Comparison of ENCODE assay signal across 1 cellular context in the genomic region with DNA sequence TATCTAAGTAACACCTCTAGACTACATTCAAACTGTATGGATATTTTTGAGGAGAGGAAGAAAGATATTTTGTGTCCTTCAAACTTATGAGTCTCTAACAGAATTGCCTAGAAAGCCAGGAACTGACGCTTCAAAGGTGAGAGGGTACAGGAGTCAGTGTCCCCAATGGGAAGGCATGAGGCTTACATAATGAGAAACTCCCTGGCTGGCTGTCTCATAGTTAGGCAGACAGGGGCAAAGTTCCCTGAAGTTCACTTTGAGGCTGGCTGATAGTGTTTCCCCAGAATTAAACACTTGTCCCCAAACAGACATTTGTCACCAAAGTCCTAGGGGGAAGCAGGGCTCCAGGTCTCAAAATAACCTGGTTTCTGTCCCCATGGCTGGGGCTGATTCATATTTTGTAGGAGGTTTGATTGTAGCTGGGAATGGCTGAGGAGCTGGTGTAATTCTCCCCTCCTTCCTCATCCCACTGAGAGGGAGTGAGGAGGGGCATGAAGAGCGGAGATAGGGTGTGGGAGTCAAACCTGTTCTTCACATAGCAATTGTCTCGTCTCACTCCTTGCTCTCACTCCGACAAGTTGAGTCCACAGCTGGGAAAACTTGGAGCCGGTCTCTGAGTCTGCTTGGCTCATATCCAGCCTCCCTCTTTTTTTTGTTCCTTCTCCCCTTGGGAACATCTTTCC.
TF ChIP-seq lines count a peak whose summit lies in the region.

No MANE protein-coding gene starts in this region.

TF ChIP-seq in HepG2, 621 proteins besides CTCF, POLR2A, EP300 and RAD21 (continued from another document and continues in another):
- TF ChIP-seq, protein P1, sequence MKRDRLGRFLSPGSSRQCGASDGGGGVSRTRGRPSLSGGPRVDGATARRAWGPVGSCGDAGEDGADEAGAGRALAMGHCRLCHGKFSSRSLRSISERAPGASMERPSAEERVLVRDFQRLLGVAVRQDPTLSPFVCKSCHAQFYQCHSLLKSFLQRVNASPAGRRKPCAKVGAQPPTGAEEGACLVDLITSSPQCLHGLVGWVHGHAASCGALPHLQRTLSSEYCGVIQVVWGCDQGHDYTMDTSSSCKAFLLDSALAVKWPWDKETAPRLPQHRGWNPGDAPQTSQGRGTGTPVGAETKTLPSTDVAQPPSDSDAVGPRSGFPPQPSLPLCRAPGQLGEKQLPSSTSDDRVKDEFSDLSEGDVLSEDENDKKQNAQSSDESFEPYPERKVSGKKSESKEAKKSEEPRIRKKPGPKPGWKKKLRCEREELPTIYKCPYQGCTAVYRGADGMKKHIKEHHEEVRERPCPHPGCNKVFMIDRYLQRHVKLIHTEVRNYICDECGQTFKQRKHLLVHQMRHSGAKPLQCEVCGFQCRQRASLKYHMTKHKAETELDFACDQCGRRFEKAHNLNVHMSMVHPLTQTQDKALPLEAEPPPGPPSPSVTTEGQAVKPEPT (CRISPR knock-in tag; IDR thresholded peaks at IDR 0.05; ENCODE audit: low read depth), result no peak
- no peak for TF ChIP-seq NFIC (IDR thresholded peaks at IDR 0.05; ENCODE audit: low read length)
- TF ChIP-seq, protein P2, sequence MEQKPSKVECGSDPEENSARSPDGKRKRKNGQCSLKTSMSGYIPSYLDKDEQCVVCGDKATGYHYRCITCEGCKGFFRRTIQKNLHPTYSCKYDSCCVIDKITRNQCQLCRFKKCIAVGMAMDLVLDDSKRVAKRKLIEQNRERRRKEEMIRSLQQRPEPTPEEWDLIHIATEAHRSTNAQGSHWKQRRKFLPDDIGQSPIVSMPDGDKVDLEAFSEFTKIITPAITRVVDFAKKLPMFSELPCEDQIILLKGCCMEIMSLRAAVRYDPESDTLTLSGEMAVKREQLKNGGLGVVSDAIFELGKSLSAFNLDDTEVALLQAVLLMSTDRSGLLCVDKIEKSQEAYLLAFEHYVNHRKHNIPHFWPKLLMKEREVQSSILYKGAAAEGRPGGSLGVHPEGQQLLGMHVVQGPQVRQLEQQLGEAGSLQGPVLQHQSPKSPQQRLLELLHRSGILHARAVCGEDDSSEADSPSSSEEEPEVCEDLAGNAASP (CRISPR knock-in tag; IDR thresholded peaks at IDR 0.05; ENCODE audit: borderline replicate concordance), result peak; percentile 85; the same call in 1 of the 2 replicates
- no peak for TF ChIP-seq STAT5B (CRISPR knock-in tag; IDR thresholded peaks at IDR 0.05)
- TF ChIP-seq TOE1 (CRISPR knock-in tag; IDR thresholded peaks at IDR 0.05), result no peak
- no peak for TF ChIP-seq CBFB (CRISPR knock-in tag; IDR thresholded peaks at IDR 0.05)
- TF ChIP-seq GATAD2A (CRISPR knock-in tag; IDR thresholded peaks at IDR 0.05), result peak; percentile 32; the same call in 1 of the 2 replicates
- TF ChIP-seq, protein P3, sequence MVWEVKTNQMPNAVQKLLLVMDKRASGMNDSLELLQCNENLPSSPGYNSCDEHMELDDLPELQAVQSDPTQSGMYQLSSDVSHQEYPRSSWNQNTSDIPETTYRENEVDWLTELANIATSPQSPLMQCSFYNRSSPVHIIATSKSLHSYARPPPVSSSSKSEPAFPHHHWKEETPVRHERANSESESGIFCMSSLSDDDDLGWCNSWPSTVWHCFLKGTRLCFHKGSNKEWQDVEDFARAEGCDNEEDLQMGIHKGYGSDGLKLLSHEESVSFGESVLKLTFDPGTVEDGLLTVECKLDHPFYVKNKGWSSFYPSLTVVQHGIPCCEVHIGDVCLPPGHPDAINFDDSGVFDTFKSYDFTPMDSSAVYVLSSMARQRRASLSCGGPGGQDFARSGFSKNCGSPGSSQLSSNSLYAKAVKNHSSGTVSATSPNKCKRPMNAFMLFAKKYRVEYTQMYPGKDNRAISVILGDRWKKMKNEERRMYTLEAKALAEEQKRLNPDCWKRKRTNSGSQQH (CRISPR knock-in tag; IDR thresholded peaks at IDR 0.05; ENCODE audit: low read depth), result no peak
- TF ChIP-seq MXI1 (IDR thresholded peaks at IDR 0.05; ENCODE audit: borderline replicate concordance, low read depth, low read length), result no peak
- TF ChIP-seq ZNF619 (CRISPR knock-in tag; IDR thresholded peaks at IDR 0.05), result no peak
- TF ChIP-seq, protein P4, sequence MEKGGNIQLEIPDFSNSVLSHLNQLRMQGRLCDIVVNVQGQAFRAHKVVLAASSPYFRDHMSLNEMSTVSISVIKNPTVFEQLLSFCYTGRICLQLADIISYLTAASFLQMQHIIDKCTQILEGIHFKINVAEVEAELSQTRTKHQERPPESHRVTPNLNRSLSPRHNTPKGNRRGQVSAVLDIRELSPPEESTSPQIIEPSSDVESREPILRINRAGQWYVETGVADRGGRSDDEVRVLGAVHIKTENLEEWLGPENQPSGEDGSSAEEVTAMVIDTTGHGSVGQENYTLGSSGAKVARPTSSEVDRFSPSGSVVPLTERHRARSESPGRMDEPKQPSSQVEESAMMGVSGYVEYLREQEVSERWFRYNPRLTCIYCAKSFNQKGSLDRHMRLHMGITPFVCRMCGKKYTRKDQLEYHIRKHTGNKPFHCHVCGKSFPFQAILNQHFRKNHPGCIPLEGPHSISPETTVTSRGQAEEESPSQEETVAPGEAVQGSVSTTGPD (CRISPR knock-in tag; IDR thresholded peaks at IDR 0.05), result no peak
- TF ChIP-seq FOXO1 (CRISPR knock-in tag; IDR thresholded peaks at IDR 0.05), result no peak
- TF ChIP-seq KLF15 (CRISPR knock-in tag; IDR thresholded peaks at IDR 0.05; ENCODE audit: borderline replicate concordance), result no peak
- TF ChIP-seq, protein P5, sequence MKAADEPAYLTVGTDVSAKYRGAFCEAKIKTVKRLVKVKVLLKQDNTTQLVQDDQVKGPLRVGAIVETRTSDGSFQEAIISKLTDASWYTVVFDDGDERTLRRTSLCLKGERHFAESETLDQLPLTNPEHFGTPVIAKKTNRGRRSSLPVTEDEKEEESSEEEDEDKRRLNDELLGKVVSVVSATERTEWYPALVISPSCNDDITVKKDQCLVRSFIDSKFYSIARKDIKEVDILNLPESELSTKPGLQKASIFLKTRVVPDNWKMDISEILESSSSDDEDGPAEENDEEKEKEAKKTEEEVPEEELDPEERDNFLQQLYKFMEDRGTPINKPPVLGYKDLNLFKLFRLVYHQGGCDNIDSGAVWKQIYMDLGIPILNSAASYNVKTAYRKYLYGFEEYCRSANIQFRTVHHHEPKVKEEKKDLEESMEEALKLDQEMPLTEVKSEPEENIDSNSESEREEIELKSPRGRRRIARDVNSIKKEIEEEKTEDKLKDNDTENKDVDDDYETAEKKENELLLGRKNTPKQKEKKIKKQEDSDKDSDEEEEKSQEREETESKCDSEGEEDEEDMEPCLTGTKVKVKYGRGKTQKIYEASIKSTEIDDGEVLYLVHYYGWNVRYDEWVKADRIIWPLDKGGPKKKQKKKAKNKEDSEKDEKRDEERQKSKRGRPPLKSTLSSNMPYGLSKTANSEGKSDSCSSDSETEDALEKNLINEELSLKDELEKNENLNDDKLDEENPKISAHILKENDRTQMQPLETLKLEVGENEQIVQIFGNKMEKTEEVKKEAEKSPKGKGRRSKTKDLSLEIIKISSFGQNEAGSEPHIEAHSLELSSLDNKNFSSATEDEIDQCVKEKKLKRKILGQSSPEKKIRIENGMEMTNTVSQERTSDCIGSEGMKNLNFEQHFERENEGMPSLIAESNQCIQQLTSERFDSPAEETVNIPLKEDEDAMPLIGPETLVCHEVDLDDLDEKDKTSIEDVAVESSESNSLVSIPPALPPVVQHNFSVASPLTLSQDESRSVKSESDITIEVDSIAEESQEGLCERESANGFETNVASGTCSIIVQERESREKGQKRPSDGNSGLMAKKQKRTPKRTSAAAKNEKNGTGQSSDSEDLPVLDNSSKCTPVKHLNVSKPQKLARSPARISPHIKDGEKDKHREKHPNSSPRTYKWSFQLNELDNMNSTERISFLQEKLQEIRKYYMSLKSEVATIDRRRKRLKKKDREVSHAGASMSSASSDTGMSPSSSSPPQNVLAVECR (CRISPR knock-in tag; IDR thresholded peaks at IDR 0.05; ENCODE audit: borderline replicate concordance), result no peak
- peak; percentile 55; the same call in 1 of the 2 replicates for TF ChIP-seq RXRA (CRISPR knock-in tag; IDR thresholded peaks at IDR 0.05)
- no peak for TF ChIP-seq SNAI1 (CRISPR knock-in tag; IDR thresholded peaks at IDR 0.05; ENCODE audit: borderline replicate concordance)
- TF ChIP-seq RBM39 (IDR thresholded peaks at IDR 0.05; ENCODE audit: low read depth, low read length, poor library complexity, severe bottlenecking), result no peak
- no peak for TF ChIP-seq MYNN (CRISPR knock-in tag; IDR thresholded peaks at IDR 0.05; ENCODE audit: low read depth)
- TF ChIP-seq NKX3-1 (CRISPR knock-in tag; IDR thresholded peaks at IDR 0.05), result no peak
- TF ChIP-seq CAMTA2 (CRISPR knock-in tag; IDR thresholded peaks at IDR 0.05; ENCODE audit: borderline replicate concordance), result no peak
- TF ChIP-seq THAP11 (CRISPR knock-in tag; IDR thresholded peaks at IDR 0.05), result peak; percentile 34; the same call in 1 of the 2 replicates
- TF ChIP-seq PHF5A (CRISPR knock-in tag; IDR thresholded peaks at IDR 0.05; ENCODE audit: low read depth, unreplicated experiment), result no peak
- TF ChIP-seq ATF7-NPFF (CRISPR knock-in tag; IDR thresholded peaks at IDR 0.05; ENCODE audit: low read depth), result no peak
- TF ChIP-seq PTBP1 (IDR thresholded peaks at IDR 0.05; ENCODE audit: low read depth, low read length, poor library complexity, severe bottlenecking), result no peak
- peak; percentile 84 for TF ChIP-seq RXRB (CRISPR knock-in tag; IDR thresholded peaks at IDR 0.05; ENCODE audit: borderline replicate concordance)
- peak; percentile 64; the same call in 1 of the 2 replicates for TF ChIP-seq ZNF644 (CRISPR knock-in tag; IDR thresholded peaks at IDR 0.05; ENCODE audit: low read depth)
- TF ChIP-seq, protein P6, sequence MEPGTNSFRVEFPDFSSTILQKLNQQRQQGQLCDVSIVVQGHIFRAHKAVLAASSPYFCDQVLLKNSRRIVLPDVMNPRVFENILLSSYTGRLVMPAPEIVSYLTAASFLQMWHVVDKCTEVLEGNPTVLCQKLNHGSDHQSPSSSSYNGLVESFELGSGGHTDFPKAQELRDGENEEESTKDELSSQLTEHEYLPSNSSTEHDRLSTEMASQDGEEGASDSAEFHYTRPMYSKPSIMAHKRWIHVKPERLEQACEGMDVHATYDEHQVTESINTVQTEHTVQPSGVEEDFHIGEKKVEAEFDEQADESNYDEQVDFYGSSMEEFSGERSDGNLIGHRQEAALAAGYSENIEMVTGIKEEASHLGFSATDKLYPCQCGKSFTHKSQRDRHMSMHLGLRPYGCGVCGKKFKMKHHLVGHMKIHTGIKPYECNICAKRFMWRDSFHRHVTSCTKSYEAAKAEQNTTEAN (CRISPR knock-in tag; conservative IDR thresholded peaks at IDR 0.05), result no peak
- TF ChIP-seq, protein P7, sequence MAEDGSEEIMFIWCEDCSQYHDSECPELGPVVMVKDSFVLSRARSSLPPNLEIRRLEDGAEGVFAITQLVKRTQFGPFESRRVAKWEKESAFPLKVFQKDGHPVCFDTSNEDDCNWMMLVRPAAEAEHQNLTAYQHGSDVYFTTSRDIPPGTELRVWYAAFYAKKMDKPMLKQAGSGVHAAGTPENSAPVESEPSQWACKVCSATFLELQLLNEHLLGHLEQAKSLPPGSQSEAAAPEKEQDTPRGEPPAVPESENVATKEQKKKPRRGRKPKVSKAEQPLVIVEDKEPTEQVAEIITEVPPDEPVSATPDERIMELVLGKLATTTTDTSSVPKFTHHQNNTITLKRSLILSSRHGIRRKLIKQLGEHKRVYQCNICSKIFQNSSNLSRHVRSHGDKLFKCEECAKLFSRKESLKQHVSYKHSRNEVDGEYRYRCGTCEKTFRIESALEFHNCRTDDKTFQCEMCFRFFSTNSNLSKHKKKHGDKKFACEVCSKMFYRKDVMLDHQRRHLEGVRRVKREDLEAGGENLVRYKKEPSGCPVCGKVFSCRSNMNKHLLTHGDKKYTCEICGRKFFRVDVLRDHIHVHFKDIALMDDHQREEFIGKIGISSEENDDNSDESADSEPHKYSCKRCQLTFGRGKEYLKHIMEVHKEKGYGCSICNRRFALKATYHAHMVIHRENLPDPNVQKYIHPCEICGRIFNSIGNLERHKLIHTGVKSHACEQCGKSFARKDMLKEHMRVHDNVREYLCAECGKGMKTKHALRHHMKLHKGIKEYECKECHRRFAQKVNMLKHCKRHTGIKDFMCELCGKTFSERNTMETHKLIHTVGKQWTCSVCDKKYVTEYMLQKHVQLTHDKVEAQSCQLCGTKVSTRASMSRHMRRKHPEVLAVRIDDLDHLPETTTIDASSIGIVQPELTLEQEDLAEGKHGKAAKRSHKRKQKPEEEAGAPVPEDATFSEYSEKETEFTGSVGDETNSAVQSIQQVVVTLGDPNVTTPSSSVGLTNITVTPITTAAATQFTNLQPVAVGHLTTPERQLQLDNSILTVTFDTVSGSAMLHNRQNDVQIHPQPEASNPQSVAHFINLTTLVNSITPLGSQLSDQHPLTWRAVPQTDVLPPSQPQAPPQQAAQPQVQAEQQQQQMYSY (CRISPR knock-in tag; IDR thresholded peaks at IDR 0.05), result no peak
- TF ChIP-seq ZNF44 (CRISPR knock-in tag; IDR thresholded peaks at IDR 0.05), result no peak
- TF ChIP-seq ZNF674 (CRISPR knock-in tag; IDR thresholded peaks at IDR 0.05; ENCODE audit: low read depth), result no peak
- no peak for TF ChIP-seq XBP1 (CRISPR knock-in tag; IDR thresholded peaks at IDR 0.05)
- TF ChIP-seq ZMYM4 (CRISPR knock-in tag; IDR thresholded peaks at IDR 0.05), result peak; percentile 32; the same call in 1 of the 2 replicates
- no peak for TF ChIP-seq REL (CRISPR knock-in tag; conservative IDR thresholded peaks at IDR 0.05)
- TF ChIP-seq, protein P8, sequence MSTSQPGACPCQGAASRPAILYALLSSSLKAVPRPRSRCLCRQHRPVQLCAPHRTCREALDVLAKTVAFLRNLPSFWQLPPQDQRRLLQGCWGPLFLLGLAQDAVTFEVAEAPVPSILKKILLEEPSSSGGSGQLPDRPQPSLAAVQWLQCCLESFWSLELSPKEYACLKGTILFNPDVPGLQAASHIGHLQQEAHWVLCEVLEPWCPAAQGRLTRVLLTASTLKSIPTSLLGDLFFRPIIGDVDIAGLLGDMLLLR (CRISPR knock-in tag; IDR thresholded peaks at IDR 0.05), result no peak
- TF ChIP-seq FOXM1 (CRISPR knock-in tag; IDR thresholded peaks at IDR 0.05), result no peak
